1 cellular context compared by ENCODE assay signal in genomic region chr19:1064661-1065605, GRCh38.
TF ChIP-seq lines count a peak whose summit lies in the region.

No MANE protein-coding gene starts in this region.

TF ChIP-seq in HepG2, 621 proteins besides CTCF, POLR2A, EP300 and RAD21 (continues in another document):
- TF ChIP-seq TEAD3 (CRISPR knock-in tag; optimal IDR thresholded peaks at IDR 0.05; ENCODE audit: borderline replicate concordance): peak; percentile 44
- TF ChIP-seq ZNF224 (CRISPR knock-in tag; IDR thresholded peaks at IDR 0.05): no peak
- TF ChIP-seq TCF7L2 (IDR thresholded peaks at IDR 0.05; ENCODE audit: low read depth, low read length): no peak
- TF ChIP-seq POGK (CRISPR knock-in tag; conservative IDR thresholded peaks at IDR 0.05): 0 out of 2 replicates have a peak, but pooled peaks have one; percentile 42
- no peak for TF ChIP-seq RELA (CRISPR knock-in tag; IDR thresholded peaks at IDR 0.05)
- TF ChIP-seq TCF12 (IDR thresholded peaks at IDR 0.05): no peak
- TF ChIP-seq TCF12 (CRISPR knock-in tag; IDR thresholded peaks at IDR 0.05): no peak
- TF ChIP-seq PBX3 (CRISPR knock-in tag; IDR thresholded peaks at IDR 0.05; ENCODE audit: borderline replicate concordance): no peak
- no peak for TF ChIP-seq PLSCR1 (CRISPR knock-in tag; IDR thresholded peaks at IDR 0.05; ENCODE audit: borderline replicate concordance)
- TF ChIP-seq ONECUT2 (CRISPR knock-in tag; IDR thresholded peaks at IDR 0.05): no peak
- TF ChIP-seq FOXO1 (CRISPR knock-in tag; IDR thresholded peaks at IDR 0.05): no peak
- no peak for TF ChIP-seq YY1 (IDR thresholded peaks at IDR 0.05; ENCODE audit: insufficient read depth, insufficient replicate concordance, low read depth, low read length)
- no peak for TF ChIP-seq ZNF33B (CRISPR knock-in tag; IDR thresholded peaks at IDR 0.05)
- TF ChIP-seq BCL6 (CRISPR knock-in tag; IDR thresholded peaks at IDR 0.05): no peak
- no peak for TF ChIP-seq ZNF615 (CRISPR knock-in tag; IDR thresholded peaks at IDR 0.05; ENCODE audit: borderline replicate concordance)
- TF ChIP-seq ZBTB39 (CRISPR knock-in tag; IDR thresholded peaks at IDR 0.05): 0 out of 2 replicates have a peak, but pooled peaks have one; percentile 49
- TF ChIP-seq CBX1 (IDR thresholded peaks at IDR 0.05; ENCODE audit: low read depth): no peak
- TF ChIP-seq ZNF367 (CRISPR knock-in tag; IDR thresholded peaks at IDR 0.05; ENCODE audit: borderline replicate concordance): no peak
- no peak for TF ChIP-seq EED (CRISPR knock-in tag; IDR thresholded peaks at IDR 0.05)
- no peak for TF ChIP-seq TOPORS (CRISPR knock-in tag; IDR thresholded peaks at IDR 0.05)
- no peak for TF ChIP-seq MEIS1 (CRISPR knock-in tag; IDR thresholded peaks at IDR 0.05; ENCODE audit: borderline replicate concordance)
- TF ChIP-seq HES4 (CRISPR knock-in tag; IDR thresholded peaks at IDR 0.05; ENCODE audit: borderline replicate concordance): peak; percentile 51; the same call in 1 of the 2 replicates
- TF ChIP-seq ZBTB4 (CRISPR knock-in tag; IDR thresholded peaks at IDR 0.05; ENCODE audit: borderline replicate concordance): no peak
- TF ChIP-seq HIVEP1 (CRISPR knock-in tag; IDR thresholded peaks at IDR 0.05): no peak
- no peak for TF ChIP-seq STAT5B (CRISPR knock-in tag; IDR thresholded peaks at IDR 0.05)
- no peak for TF ChIP-seq CBX5 (CRISPR knock-in tag; IDR thresholded peaks at IDR 0.05; ENCODE audit: borderline replicate concordance)
- no peak for TF ChIP-seq HNF1A (IDR thresholded peaks at IDR 0.05; ENCODE audit: low read depth)
- TF ChIP-seq HNF1A (CRISPR knock-in tag; IDR thresholded peaks at IDR 0.05; ENCODE audit: borderline replicate concordance): no peak
- peak; percentile 62; the same call in 1 of the 2 replicates for TF ChIP-seq ZFP37 (CRISPR knock-in tag; IDR thresholded peaks at IDR 0.05; ENCODE audit: borderline replicate concordance)
- TF ChIP-seq ZNF24 (IDR thresholded peaks at IDR 0.05): no peak
- TF ChIP-seq NFKB2 (CRISPR knock-in tag; IDR thresholded peaks at IDR 0.05; ENCODE audit: borderline replicate concordance): no peak
- TF ChIP-seq ZNF337 (CRISPR knock-in tag; IDR thresholded peaks at IDR 0.05; ENCODE audit: borderline replicate concordance, low read depth): no peak
- TF ChIP-seq NFYC (CRISPR knock-in tag; IDR thresholded peaks at IDR 0.05): no peak
- peak; percentile 36 for TF ChIP-seq NR0B2 (CRISPR knock-in tag; IDR thresholded peaks at IDR 0.05)
- TF ChIP-seq ATAD3A (CRISPR knock-in tag; IDR thresholded peaks at IDR 0.05): no peak
- TF ChIP-seq ZNF784 (CRISPR knock-in tag; IDR thresholded peaks at IDR 0.05; ENCODE audit: borderline replicate concordance): no peak
- TF ChIP-seq ZNF672 (CRISPR knock-in tag; IDR thresholded peaks at IDR 0.05): no peak
- 0 out of 2 replicates have a peak, but pooled peaks have one; percentile 8 for TF ChIP-seq HNRNPL (IDR thresholded peaks at IDR 0.05; ENCODE audit: low read depth, low read length)
- no peak for TF ChIP-seq TAF1 (CRISPR knock-in tag; IDR thresholded peaks at IDR 0.05)
- TF ChIP-seq HOXD1 (CRISPR knock-in tag; IDR thresholded peaks at IDR 0.05): no peak
- TF ChIP-seq GTF2F1 (IDR thresholded peaks at IDR 0.05; ENCODE audit: low read length): no peak
- TF ChIP-seq ZNF629 (CRISPR knock-in tag; conservative IDR thresholded peaks at IDR 0.05): no peak
- TF ChIP-seq ZSCAN12 (CRISPR knock-in tag; IDR thresholded peaks at IDR 0.05): no peak
- peak; percentile 37; the same call in 1 of the 2 replicates for TF ChIP-seq SP4 (CRISPR knock-in tag; IDR thresholded peaks at IDR 0.05)
- no peak for TF ChIP-seq SMC3 (IDR thresholded peaks at IDR 0.05; ENCODE audit: low read length)
- no peak for TF ChIP-seq PHF20 (CRISPR knock-in tag; IDR thresholded peaks at IDR 0.05)
- TF ChIP-seq PCBP2 (optimal IDR thresholded peaks at IDR 0.05; ENCODE audit: low read depth, low read length, poor library complexity, severe bottlenecking): no peak
- TF ChIP-seq MXD4 (CRISPR knock-in tag; IDR thresholded peaks at IDR 0.05): no peak; the same call in 1 of the 2 replicates
- TF ChIP-seq CEBPZ (IDR thresholded peaks at IDR 0.05; ENCODE audit: low read length): no peak
- no peak for TF ChIP-seq POLR2AphosphoS5 (IDR thresholded peaks at IDR 0.05; ENCODE audit: low read depth, low read length)
